In the genomic region with DNA sequence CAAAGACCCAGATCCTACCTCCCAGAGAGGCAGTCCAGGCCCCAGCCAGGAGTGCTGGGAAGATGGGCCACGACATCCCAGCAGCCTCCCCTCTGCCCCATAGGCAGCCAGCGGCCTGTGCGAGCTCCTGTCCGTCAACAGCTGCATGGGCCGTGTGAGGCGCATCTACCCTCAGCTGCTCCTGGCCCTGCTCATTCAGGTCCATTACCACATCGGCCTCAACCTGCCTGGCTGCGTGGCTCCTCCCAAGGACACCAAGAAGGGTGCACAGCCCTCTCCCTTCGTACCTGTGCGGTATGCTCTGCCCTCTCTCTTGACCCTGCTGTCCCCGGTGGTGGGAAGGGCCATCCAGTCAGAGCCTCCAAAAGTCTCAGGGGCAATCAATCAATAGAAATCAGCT, we compare ENCODE assay signal across 1 cellular context.
TF ChIP-seq lines count a peak whose summit lies in the region.

No MANE protein-coding gene starts in this region.

TF ChIP-seq in HepG2, 621 proteins besides CTCF, POLR2A, EP300 and RAD21:
- TF ChIP-seq, protein P1, sequence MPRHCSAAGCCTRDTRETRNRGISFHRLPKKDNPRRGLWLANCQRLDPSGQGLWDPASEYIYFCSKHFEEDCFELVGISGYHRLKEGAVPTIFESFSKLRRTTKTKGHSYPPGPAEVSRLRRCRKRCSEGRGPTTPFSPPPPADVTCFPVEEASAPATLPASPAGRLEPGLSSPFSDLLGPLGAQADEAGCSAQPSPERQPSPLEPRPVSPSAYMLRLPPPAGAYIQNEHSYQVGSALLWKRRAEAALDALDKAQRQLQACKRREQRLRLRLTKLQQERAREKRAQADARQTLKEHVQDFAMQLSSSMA (CRISPR knock-in tag; IDR thresholded peaks at IDR 0.05), result no peak
